13 cellular contexts compared by ENCODE assay signal in genomic region chr5:96338089-96338488, GRCh38.
A peak's percentile ranks its signal among the peaks of the same experiment; 100 is the strongest.
DNase-seq lines count a peak whose midpoint lies in the region; ATAC-seq and TF ChIP-seq lines count a peak whose summit lies in the region.
"Had no signal": no experiment of that assay in that cellular context is flagged by ENCODE, and none has a peak within 500 bp of the region (broad histone marks: within the 10 kb centered on the region; RNA-seq: fewer than 3 reads in every experiment).

No MANE protein-coding gene starts in this region.

- H3K9me3 ChIP-seq in right lobe of liver = no peaks in the 10 kb centered on the region
- H3K9me3 ChIP-seq in CD4-positive, alpha-beta T cell (ENCODE audit: control insufficient read depth, low read length) = no peaks in the 10 kb centered on the region

- no peaks in the 10 kb centered on the region for H3K4me1 Mint-ChIP-seq in CD4-positive, alpha-beta T cell (ENCODE audit: low read depth)
- H3K4me1 Mint-ChIP-seq: CD4-positive, CD25-positive, alpha-beta regulatory T cell had no signal

- H3K36me3 ChIP-seq in right lobe of liver = no peaks in the 10 kb centered on the region

- no peak for DNase-seq in right lobe of liver
- DNase-seq in stimulated activated CD4-positive, alpha-beta T cell treated with anti-CD3 and anti-CD28 coated beads, Interleukin-15, amount 100 ng/mL, for 24 hours = no peak
- DNase-seq in CD4-positive, alpha-beta T cell = no peak
- no peak for DNase-seq in central memory CD4-positive, alpha-beta T cell
- DNase-seq: activated CD4-positive, CD25-positive, alpha-beta regulatory T cell; CD4-positive, CD25-positive, alpha-beta regulatory T cell; H9; NCI-H2107; RPMI8226 had no signal

- H3K27ac Mint-ChIP-seq in CD4-positive, alpha-beta T cell = no peak overlapping the region

- CTCF ChIA-PET in CD4-positive, alpha-beta T cell (lab: Charles Lee) = interaction anchor here (2.8 to 4.6 kb wide), 2 partner anchors 264 to 479 kb away, joined by 9 to 21 read pairs; no protein-coding TSS in a partner anchor

- no peaks in the 10 kb centered on the region for H3K27me3 ChIP-seq in right lobe of liver
- no peaks in the 10 kb centered on the region for H3K27me3 ChIP-seq in CD4-positive, alpha-beta T cell (ENCODE audit: control insufficient read depth, insufficient read depth, low read length)

- peaks cover 0 to 40% (median 20%) of the 10 kb centered on the region in 4 donors for H3K4me1 ChIP-seq in right lobe of liver

- peaks cover 10% of the 10 kb centered on the region for H3K27me3 Mint-ChIP-seq in CD4-positive, alpha-beta T cell

- no peaks in the 10 kb centered on the region for H3K36me3 Mint-ChIP-seq in CD4-positive, alpha-beta T cell (ENCODE audit: low read depth)
- H3K36me3 Mint-ChIP-seq: CD4-positive, CD25-positive, alpha-beta regulatory T cell had no signal

- H3K9me3 Mint-ChIP-seq in CD4-positive, alpha-beta T cell = no peaks in the 10 kb centered on the region
- H3K9me3 Mint-ChIP-seq: CD4-positive, CD25-positive, alpha-beta regulatory T cell; H9 had no signal

- no peak overlapping the region for H3K4me3 Mint-ChIP-seq in CD4-positive, alpha-beta T cell
- H3K4me3 Mint-ChIP-seq: CD4-positive, CD25-positive, alpha-beta regulatory T cell; H9 had no signal

- no peak overlapping the region for H3K4me3 ChIP-seq in right lobe of liver

- intact Hi-C loops in right lobe of liver (cut with DNase I) = loop anchor here in 1 of 2 donors (10.0 kb wide), 4 partner anchors 93 to 453 kb away; partner anchors contain the start of gene ELL2
- intact Hi-C loops in CD4-positive, alpha-beta T cell (cut with DNase I, micrococcal nuclease) = loop anchor here (5.0 to 10.0 kb wide), 4 partner anchors 376 to 691 kb away; partner anchors contain the start of genes ELL2 (in 1 of the 2) and RFESD (in 1 of the 2)

- TF ChIP-seq CTCF in right lobe of liver (IDR thresholded peaks at IDR 0.05) = no peak
- TF ChIP-seq CTCF in CD4-positive, alpha-beta T cell (IDR thresholded peaks at IDR 0.05) = no peak

- WGBS in right lobe of liver (ENCODE audit: insufficient coverage, low coverage, low lambda C conversion rate, missing lambda C conversion rate) = 14% methylated on average over 2 of the region's 2 CpGs

- H3K27ac ChIP-seq in right lobe of liver = peak overlapping the region; percentile 52 to 88 (median 71)
- no peak overlapping the region for H3K27ac ChIP-seq in CD4-positive, alpha-beta T cell (ENCODE audit: low read depth, low read length)

- peak; percentile 41 for ATAC-seq in GM18499 (IDR thresholded peaks at IDR 0.05; ENCODE audit: insufficient read depth, unreplicated experiment)
- peak; percentile 63 for ATAC-seq in GM21390 (IDR thresholded peaks at IDR 0.05; ENCODE audit: unreplicated experiment)
- peak; percentile 51 for ATAC-seq in HG03342 (IDR thresholded peaks at IDR 0.05; ENCODE audit: unreplicated experiment)
- ATAC-seq in right lobe of liver = no peak
- no peak for ATAC-seq in HG03159 (IDR thresholded peaks at IDR 0.05; ENCODE audit: unreplicated experiment)
- no peak for ATAC-seq in CD4-positive, alpha-beta T cell (ENCODE audit: poor library complexity)

- no peak for TF ChIP-seq POLR2A in right lobe of liver (IDR thresholded peaks at IDR 0.05)

- POLR2A ChIA-PET in CD4-positive, alpha-beta T cell (lab: Charles Lee) = no interaction called here

Comparison
In these comparisons a context has a peak if more than half of its experiments do, and no peak if none do; other contexts are left out.
1. ATAC-seq: peak in GM18499 (single experiment), GM21390 (single experiment) and HG03342 (single experiment); none in right lobe of liver (0 of 4), HG03159 (single experiment) and CD4-positive, alpha-beta T cell (single experiment).